In the genomic region with DNA sequence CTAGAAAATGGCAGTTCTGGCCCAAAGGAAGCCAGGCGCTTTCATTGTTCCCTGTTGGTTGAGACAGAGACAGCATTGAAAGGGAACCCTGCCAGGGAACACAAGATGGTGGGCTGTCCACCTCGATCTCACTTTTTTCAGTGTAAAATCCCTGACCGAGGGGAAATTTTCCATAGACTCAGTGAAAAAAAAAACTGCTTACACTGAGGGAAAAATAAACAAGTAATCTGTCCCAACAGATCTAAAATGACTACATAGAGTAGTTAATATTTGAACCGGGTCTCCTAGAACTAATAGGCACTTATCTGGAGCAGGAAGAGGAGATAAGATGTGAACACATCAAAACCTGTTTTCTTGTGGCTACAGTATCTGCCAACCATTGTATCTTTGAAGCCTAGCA, we compare ENCODE assay signal across 20 cellular contexts.
"Had no signal": no experiment of that assay in that cellular context is flagged by ENCODE, and none has a peak within 500 bp of the region (broad histone marks: within the 10 kb centered on the region; RNA-seq: fewer than 3 reads in every experiment).

No MANE protein-coding gene starts in this region.

- DNase-seq: activated B cell treated with CpG ODN at 0.5 μM for 24 hours; activated CD4-positive, alpha-beta memory T cell treated with anti-CD3 and anti-CD28 coated beads for 36 hours; activated CD4-positive, alpha-beta T cell treated with anti-CD3 and anti-CD28 coated beads for 4 hours; activated gamma-delta T cell treated with Interleukin-2 at 50 U/mL for 16 hours; activated naive CD8-positive, alpha-beta T cell treated with anti-CD3 and anti-CD28 coated beads for 36 hours; activated T-cell treated with anti-CD3 and anti-CD28 coated beads for 4 hours; amniotic stem cell; dermis blood vessel endothelial cell; effector memory CD4-positive, alpha-beta T cell; esophagus squamous epithelium; sigmoid colon; spleen; stimulated activated naive CD4-positive, alpha-beta T cell treated with Interleukin-2 at 50 U/mL for 16 hours; substantia nigra; T-cell; tibial artery had no signal

- ATAC-seq: T-cell had no signal

- H3K4me3 Mint-ChIP-seq: activated B cell treated with CpG ODN at 0.5 μM for 24 hours; activated CD4-positive, alpha-beta memory T cell treated with anti-CD3 and anti-CD28 coated beads for 36 hours; activated naive CD8-positive, alpha-beta T cell treated with anti-CD3 and anti-CD28 coated beads for 36 hours; activated T-helper 1 cell treated with anti-CD3 and anti-CD28 coated beads, Interleukin-12 subunit alpha, Interleukin-12 subunit beta, Interleukin-2, Interleukin-4 antibody, amounts not matched to agents 30 ng/mL and 10 ng/mL and 1 ng/mL, durations not matched to agents 14 hours and 24 hours and 36 hours; neural progenitor cell; T-cell had no signal

- H3K36me3 ChIP-seq: esophagus squamous epithelium, neural progenitor cell, sigmoid colon, spleen, tibial artery had no signal

- H3K27me3 ChIP-seq: cardiac muscle cell, esophagus squamous epithelium, neural progenitor cell, sigmoid colon, spleen, tibial artery had no signal

- H3K9me3 ChIP-seq: esophagus squamous epithelium, sigmoid colon, tibial artery had no signal

- H3K27me3 Mint-ChIP-seq: activated B cell treated with CpG ODN at 0.5 μM for 24 hours; activated CD4-positive, alpha-beta memory T cell treated with anti-CD3 and anti-CD28 coated beads for 36 hours; T-cell had no signal

- H3K9me3 Mint-ChIP-seq: activated T-helper 1 cell treated with anti-CD3 and anti-CD28 coated beads, Interleukin-12 subunit alpha, Interleukin-12 subunit beta, Interleukin-2, Interleukin-4 antibody, amounts not matched to agents 30 ng/mL and 10 ng/mL and 1 ng/mL, durations not matched to agents 14 hours and 24 hours and 36 hours had no signal

- H3K36me3 Mint-ChIP-seq: activated CD4-positive, alpha-beta memory T cell treated with anti-CD3 and anti-CD28 coated beads for 36 hours; activated naive CD8-positive, alpha-beta T cell treated with anti-CD3 and anti-CD28 coated beads for 36 hours; T-cell had no signal

- H3K4me1 Mint-ChIP-seq: activated B cell treated with CpG ODN at 0.5 μM for 24 hours; activated naive CD8-positive, alpha-beta T cell treated with anti-CD3 and anti-CD28 coated beads for 36 hours; neural progenitor cell; T-cell had no signal

- H3K4me1 ChIP-seq: esophagus squamous epithelium, neural progenitor cell, spleen, tibial artery had no signal

- FAIRE-seq: urothelium cell line had no signal

- H3K27ac Mint-ChIP-seq: activated B cell treated with CpG ODN at 0.5 μM for 24 hours; activated CD4-positive, alpha-beta memory T cell treated with anti-CD3 and anti-CD28 coated beads for 36 hours; activated naive CD8-positive, alpha-beta T cell treated with anti-CD3 and anti-CD28 coated beads for 36 hours; activated T-helper 1 cell treated with anti-CD3 and anti-CD28 coated beads, Interleukin-12 subunit alpha, Interleukin-12 subunit beta, Interleukin-2, Interleukin-4 antibody, amounts not matched to agents 30 ng/mL and 10 ng/mL and 1 ng/mL, durations not matched to agents 14 hours and 24 hours and 36 hours; neural progenitor cell; T-cell had no signal

- H3K27ac ChIP-seq: cardiac muscle cell, esophagus squamous epithelium, neural progenitor cell, sigmoid colon, spleen, tibial artery had no signal

- H3K4me3 ChIP-seq: cardiac muscle cell, esophagus squamous epithelium, neural progenitor cell, sigmoid colon, spleen, tibial artery had no signal
